ENCODE assay signal across 31 cellular contexts in genomic region chr4:98530572-98530971, GRCh38.
"Had no signal": no experiment of that assay in that cellular context is flagged by ENCODE, and none has a peak within 500 bp of the region (broad histone marks: within the 10 kb centered on the region; RNA-seq: fewer than 3 reads in every experiment).

No MANE protein-coding gene starts in this region.

- H3K9me3 ChIP-seq: esophagus squamous epithelium, gastrocnemius medialis, heart left ventricle had no signal

- DNase-seq: activated CD4-positive, alpha-beta T cell treated with anti-CD3 and anti-CD28 coated beads for 1 hour; activated CD4-positive, alpha-beta T cell treated with anti-CD3 and anti-CD28 coated beads for 4 hours; activated CD4-positive, alpha-beta T cell treated with anti-CD3 and anti-CD28 coated beads, Interleukin-2, amount 10 ng/mL, durations not matched to agents 7 days and 5 days; activated CD4-positive, alpha-beta T cell treated with anti-CD3 and anti-CD28 coated beads, Interleukin-2, amount 50 U/mL, for 4 hours; activated CD8-positive, alpha-beta memory T cell treated with anti-CD3 and anti-CD28 coated beads for 24 hours; activated CD8-positive, alpha-beta T cell treated with anti-CD3 and anti-CD28 coated beads for 36 hours; activated effector memory CD4-positive, alpha-beta T cell treated with Interleukin-2 at 50 U/mL for 16 hours; activated gamma-delta T cell treated with Interleukin-2 at 50 U/mL for 16 hours; activated naive CD4-positive, alpha-beta T cell treated with anti-CD3 and anti-CD28 coated beads, Interleukin-2, amount 50 U/mL, for 16 hours; activated naive CD4-positive, alpha-beta T cell treated with Interleukin-2 at 50 U/mL for 16 hours; activated T-cell treated with anti-CD3 and anti-CD28 coated beads, Interleukin-2, amount 50 U/mL, for 4 hours; amniotic stem cell; anterior cingulate cortex; brain microvascular endothelial cell; cortex of kidney; dermis blood vessel endothelial cell; effector CD4-positive, alpha-beta T cell; effector memory CD8-positive, alpha-beta T cell; erythroblast; esophagus squamous epithelium; foreskin keratinocyte; gastrocnemius medialis; glutamatergic neuron; heart left ventricle; T-helper 2 cell had no signal

- H3K27me3 Mint-ChIP-seq: activated CD4-positive, alpha-beta T cell treated with anti-CD3 and anti-CD28 coated beads, Interleukin-2, amount 10 ng/mL, durations not matched to agents 7 days and 5 days; activated CD8-positive, alpha-beta T cell treated with anti-CD3 and anti-CD28 coated beads for 36 hours; activated naive CD8-positive, alpha-beta T cell; activated T-helper 17 cell treated with anti-CD3 and anti-CD28 coated beads, Interleukin-2, amount 50 U/mL, for 72 hours; central memory CD8-positive, alpha-beta T cell; effector memory CD8-positive, alpha-beta T cell had no signal

- ATAC-seq: activated T-cell treated with anti-CD3 and anti-CD28 coated beads, Interleukin-2, amount 50 U/mL, for 4 hours; effector memory CD8-positive, alpha-beta T cell; foreskin keratinocyte; gastrocnemius medialis; heart left ventricle; WTC11 had no signal

- H3K4me3 Mint-ChIP-seq: activated CD4-positive, alpha-beta T cell treated with anti-CD3 and anti-CD28 coated beads, Interleukin-2, amount 10 ng/mL, durations not matched to agents 7 days and 5 days; activated CD8-positive, alpha-beta T cell treated with anti-CD3 and anti-CD28 coated beads for 36 hours; activated naive CD8-positive, alpha-beta T cell; activated T-cell treated with anti-CD3 and anti-CD28 coated beads, Interleukin-2, amount 50 U/mL, for 4 hours; activated T-helper 17 cell treated with anti-CD3 and anti-CD28 coated beads, Interleukin-2, amount 50 U/mL, for 72 hours; central memory CD8-positive, alpha-beta T cell; effector memory CD8-positive, alpha-beta T cell; WTC11 had no signal

- H3K4me3 ChIP-seq: esophagus squamous epithelium, gastrocnemius medialis, heart left ventricle had no signal

- H3K36me3 ChIP-seq: brain microvascular endothelial cell, esophagus squamous epithelium, gastrocnemius medialis, heart left ventricle had no signal

- FAIRE-seq: astrocyte, colon had no signal

- H3K27me3 ChIP-seq: brain microvascular endothelial cell, esophagus squamous epithelium, foreskin keratinocyte, gastrocnemius medialis, heart left ventricle had no signal

- H3K36me3 Mint-ChIP-seq: activated naive CD8-positive, alpha-beta T cell had no signal

- H3K4me1 ChIP-seq: esophagus squamous epithelium, gastrocnemius medialis had no signal

- H3K9me3 Mint-ChIP-seq: activated CD4-positive, alpha-beta T cell treated with anti-CD3 and anti-CD28 coated beads, Interleukin-2, amount 10 ng/mL, durations not matched to agents 7 days and 5 days had no signal

- H3K27ac Mint-ChIP-seq: activated CD4-positive, alpha-beta T cell treated with anti-CD3 and anti-CD28 coated beads, Interleukin-2, amount 10 ng/mL, durations not matched to agents 7 days and 5 days; activated CD8-positive, alpha-beta T cell treated with anti-CD3 and anti-CD28 coated beads for 36 hours; activated naive CD8-positive, alpha-beta T cell; activated T-helper 17 cell treated with anti-CD3 and anti-CD28 coated beads, Interleukin-2, amount 50 U/mL, for 72 hours; WTC11 had no signal

- H3K27ac ChIP-seq: brain microvascular endothelial cell, esophagus squamous epithelium, foreskin keratinocyte, gastrocnemius medialis, heart left ventricle had no signal
